Comparison of ENCODE assay signal across 21 cellular contexts in genomic region chr11:2735053-2735589, GRCh38. TPM values are rescaled to one million over a fixed set of nuclear protein-coding genes. Genes with fewer than 3 reads are reported as not detected.
A peak's percentile ranks its signal among the peaks of the same experiment; 100 is the strongest.
DNase-seq lines count a peak whose midpoint lies in the region; ATAC-seq and TF ChIP-seq lines count a peak whose summit lies in the region.
"Had no signal": no experiment of that assay in that cellular context is flagged by ENCODE, and none has a peak within 500 bp of the region (broad histone marks: within the 10 kb centered on the region; RNA-seq: fewer than 3 reads in every experiment).

No MANE protein-coding gene starts in this region.

- H3K27ac ChIP-seq in BLaER1 (no peak overlapping the region), mesenchymal stem cell (ENCODE audit: low read length, poor library complexity, severe bottlenecking) (no peak overlapping the region), osteoblast (ENCODE audit: low read depth, low read length) (no peak overlapping the region), mesendoderm (ENCODE audit: low read depth, low read length) (no peak overlapping the region)
- H3K27ac ChIP-seq: A549, C4-2B had no signal

- peak; percentile 62 for DNase-seq in H7
- DNase-seq in mesenchymal stem cell, result no peak
- peak; percentile 86 for DNase-seq in osteoblast (ENCODE audit: insufficient read length, low spot score, missing footprints)
- DNase-seq in activated naive CD8-positive, alpha-beta T cell treated with anti-CD3 and anti-CD28 coated beads, Interleukin-2, amount 50 U/mL, for 24 hours, result no peak
- DNase-seq in mesendoderm, result no peak
- DNase-seq: 8988T; ACHN; AML-193; BE2C; Caco-2; CD4-positive, CD25-positive, alpha-beta regulatory T cell; CD8-positive, alpha-beta T cell; DMS153; DND-41; HFFc6 had no signal

- no peak overlapping the region for H3K18ac ChIP-seq in mesenchymal stem cell (ENCODE audit: low read depth in 1 of 2, low read length in 2 of 2)
- H3K18ac ChIP-seq in mesendoderm (ENCODE audit: low read length), result no peak overlapping the region

- H3K36me3 Mint-ChIP-seq in activated naive CD8-positive, alpha-beta T cell treated with anti-CD3 and anti-CD28 coated beads, Interleukin-2, amount 50 U/mL, for 24 hours (ENCODE audit: low read depth), result no peaks in the 10 kb centered on the region
- H3K36me3 Mint-ChIP-seq: CD4-positive, CD25-positive, alpha-beta regulatory T cell; CD8-positive, alpha-beta T cell had no signal

- no peak for TF ChIP-seq CTCF in osteoblast (IDR thresholded peaks at IDR 0.05; ENCODE audit: extremely low read depth, low read depth, low read length)

- H3K27me3 ChIP-seq in BLaER1 (no peaks in the 10 kb centered on the region), H7 (ENCODE audit: control insufficient read depth, insufficient read depth, low read length) (peaks cover 2% of the 10 kb centered on the region), mesenchymal stem cell (ENCODE audit: control insufficient read depth in 1 of 2, insufficient read depth in 1 of 2, low read length in 2 of 2) (peaks cover 0 to 5% of the 10 kb centered on the region in 2 experiments), osteoblast (ENCODE audit: insufficient read depth, low read length) (no peaks in the 10 kb centered on the region), mesendoderm (ENCODE audit: insufficient read depth, low read length, poor library complexity) (no peaks in the 10 kb centered on the region)
- H3K27me3 ChIP-seq: BE2C had no signal

- H3K79me1 ChIP-seq in mesenchymal stem cell (replicated peaks; ENCODE audit: low read length, poor library complexity, severe bottlenecking) (no peaks in the 10 kb centered on the region), mesendoderm (ENCODE audit: low read length) (no peaks in the 10 kb centered on the region)

- H3K9me3 ChIP-seq in BLaER1, result no peaks in the 10 kb centered on the region
- no peaks in the 10 kb centered on the region for H3K9me3 ChIP-seq in mesenchymal stem cell (ENCODE audit: control insufficient read depth, low read length)
- no peaks in the 10 kb centered on the region for H3K9me3 ChIP-seq in osteoblast (ENCODE audit: low read depth, low read length)
- H3K9me3 ChIP-seq: A549, BE2C, Caco-2, HAP-1 had no signal

- H4K5ac ChIP-seq in mesendoderm (ENCODE audit: low read length), result no peak overlapping the region

- H2BK12ac ChIP-seq in mesenchymal stem cell (ENCODE audit: low read length in 2 of 2), result no peak overlapping the region

- H3K9me3 Mint-ChIP-seq in activated naive CD8-positive, alpha-beta T cell treated with anti-CD3 and anti-CD28 coated beads, Interleukin-2, amount 50 U/mL, for 24 hours, result no peaks in the 10 kb centered on the region
- H3K9me3 Mint-ChIP-seq: CD4-positive, CD25-positive, alpha-beta regulatory T cell; CD8-positive, alpha-beta T cell; GM23338; HFFc6 had no signal

- no peak for ATAC-seq in activated naive CD8-positive, alpha-beta T cell treated with anti-CD3 and anti-CD28 coated beads, Interleukin-2, amount 50 U/mL, for 24 hours
- ATAC-seq in GM19452 (IDR thresholded peaks at IDR 0.05; ENCODE audit: unreplicated experiment), result no peak
- ATAC-seq: A549; CD8-positive, alpha-beta T cell; GM23338 had no signal

- H4K91ac ChIP-seq in mesenchymal stem cell (ENCODE audit: low read length), result no peak overlapping the region

- H4K20me1 ChIP-seq in BLaER1 (no peaks in the 10 kb centered on the region), osteoblast (ENCODE audit: insufficient read depth, low read length) (no peaks in the 10 kb centered on the region)

- H4K8ac ChIP-seq in mesenchymal stem cell (ENCODE audit: low read length) (no peak overlapping the region), mesendoderm (ENCODE audit: low read depth, low read length) (no peak overlapping the region)

- H3K23ac ChIP-seq in mesenchymal stem cell (ENCODE audit: low read length in 2 of 2) (no peak overlapping the region), mesendoderm (ENCODE audit: low read length) (no peak overlapping the region)

- no peaks in the 10 kb centered on the region for H3K27me3 Mint-ChIP-seq in activated naive CD8-positive, alpha-beta T cell treated with anti-CD3 and anti-CD28 coated beads, Interleukin-2, amount 50 U/mL, for 24 hours
- H3K27me3 Mint-ChIP-seq: CD4-positive, CD25-positive, alpha-beta regulatory T cell had no signal

- 91% methylated on average over 11 of the region's 12 CpGs for WGBS in mesenchymal stem cell
- no CpG with 5 or more reads among the region's 12 CpGs for WGBS in mesendoderm (ENCODE audit: extremely low coverage, insufficient coverage, low lambda C conversion rate)

- no peak overlapping the region for H3K4me3 Mint-ChIP-seq in activated naive CD8-positive, alpha-beta T cell treated with anti-CD3 and anti-CD28 coated beads, Interleukin-2, amount 50 U/mL, for 24 hours
- H3K4me3 Mint-ChIP-seq: CD4-positive, CD25-positive, alpha-beta regulatory T cell; CD8-positive, alpha-beta T cell; GM23338; HFFc6 had no signal

- peak overlapping the region; percentile 14 for H2AK5ac ChIP-seq in mesenchymal stem cell (ENCODE audit: low read length, severe bottlenecking)
- no peak overlapping the region for H2AK5ac ChIP-seq in mesendoderm (ENCODE audit: low read length)

- H3K36me3 ChIP-seq in BLaER1, result no peaks in the 10 kb centered on the region
- H3K36me3 ChIP-seq in H7 (replicated peaks; ENCODE audit: control insufficient read depth, insufficient read depth, low read length), result no peaks in the 10 kb centered on the region
- no peaks in the 10 kb centered on the region for H3K36me3 ChIP-seq in mesenchymal stem cell (ENCODE audit: control insufficient read depth in 1 of 2, insufficient read depth in 2 of 2, low read depth in 1 of 2, low read length in 2 of 2)
- H3K36me3 ChIP-seq in osteoblast (ENCODE audit: insufficient read depth, low read length), result no peaks in the 10 kb centered on the region
- H3K36me3 ChIP-seq in mesendoderm (ENCODE audit: control insufficient read depth, insufficient read depth, low read length), result no peaks in the 10 kb centered on the region
- H3K36me3 ChIP-seq: BE2C, HAP-1 had no signal

- no peak overlapping the region for H3K4me3 ChIP-seq in BLaER1
- H3K4me3 ChIP-seq in H7 (ENCODE audit: insufficient read depth, low read depth, low read length), result no peak overlapping the region
- H3K4me3 ChIP-seq in mesenchymal stem cell (ENCODE audit: insufficient read depth in 1 of 2, low read depth in 1 of 2, low read length in 2 of 2), result no peak overlapping the region
- H3K4me3 ChIP-seq in osteoblast (ENCODE audit: insufficient read depth, low read length), result no peak overlapping the region
- H3K4me3 ChIP-seq in mesendoderm (ENCODE audit: low read length), result no peak overlapping the region
- H3K4me3 ChIP-seq: A549, GM23338, HAP-1 had no signal

- no peak overlapping the region for H3K9ac ChIP-seq in BLaER1
- no peak overlapping the region for H3K9ac ChIP-seq in mesenchymal stem cell (ENCODE audit: low read length)
- H3K9ac ChIP-seq in mesendoderm (ENCODE audit: low read length), result no peak overlapping the region

- no peak overlapping the region for H3K27ac Mint-ChIP-seq in activated naive CD8-positive, alpha-beta T cell treated with anti-CD3 and anti-CD28 coated beads, Interleukin-2, amount 50 U/mL, for 24 hours
- H3K27ac Mint-ChIP-seq: CD4-positive, CD25-positive, alpha-beta regulatory T cell; CD8-positive, alpha-beta T cell; GM23338; HFFc6 had no signal

- no peaks in the 10 kb centered on the region for H3K79me2 ChIP-seq in osteoblast (ENCODE audit: insufficient read depth, low read length)
- no peaks in the 10 kb centered on the region for H3K79me2 ChIP-seq in mesendoderm (ENCODE audit: control insufficient read depth, insufficient read depth, low read length)

- no peaks in the 10 kb centered on the region for H3K4me1 Mint-ChIP-seq in activated naive CD8-positive, alpha-beta T cell treated with anti-CD3 and anti-CD28 coated beads, Interleukin-2, amount 50 U/mL, for 24 hours
- H3K4me1 Mint-ChIP-seq: CD4-positive, CD25-positive, alpha-beta regulatory T cell; GM23338 had no signal

- H3K4me1 ChIP-seq in BLaER1 (peaks cover 86% of the 10 kb centered on the region), mesenchymal stem cell (ENCODE audit: control insufficient read depth, insufficient read depth, low read depth, low read length) (peaks cover 72% of the 10 kb centered on the region), osteoblast (ENCODE audit: insufficient read depth, low read length) (peaks cover 7% of the 10 kb centered on the region), mesendoderm (ENCODE audit: control insufficient read depth, low read depth, low read length) (no peaks in the 10 kb centered on the region)
- H3K4me1 ChIP-seq: A549, BE2C, HAP-1 had no signal

- H2BK120ac ChIP-seq in mesenchymal stem cell (ENCODE audit: low read depth, low read length) (no peak overlapping the region), mesendoderm (ENCODE audit: low read depth, low read length) (no peak overlapping the region)

- H3K4me2 ChIP-seq in BLaER1 (peak overlapping the region; percentile 79), mesenchymal stem cell (ENCODE audit: low read length, poor library complexity, severe bottlenecking) (no peak overlapping the region), osteoblast (ENCODE audit: insufficient read depth, low read length) (no peak overlapping the region), mesendoderm (ENCODE audit: low read length) (no peak overlapping the region)
- H3K4me2 ChIP-seq: A549, GM23338 had no signal

- peak overlapping the region in 1 of 2 experiments; percentile 26 for H3K14ac ChIP-seq in mesenchymal stem cell (ENCODE audit: low read length in 2 of 2)

- no peak overlapping the region for H3K56ac ChIP-seq in mesendoderm (ENCODE audit: low read length)

- H2BK5ac ChIP-seq in mesenchymal stem cell (ENCODE audit: low read depth, low read length, poor library complexity, severe bottlenecking), result no peak overlapping the region
- no peak overlapping the region for H2BK5ac ChIP-seq in mesendoderm (ENCODE audit: low read length)

- H2BK15ac ChIP-seq in mesenchymal stem cell (ENCODE audit: low read depth, poor library complexity, severe bottlenecking) (no peak overlapping the region), mesendoderm (replicated peaks; ENCODE audit: low read depth) (no peak overlapping the region)

- H2AFZ ChIP-seq in mesenchymal stem cell (ENCODE audit: low read depth, low read length) (no peak overlapping the region), osteoblast (ENCODE audit: low read length) (no peak overlapping the region)
- H2AFZ ChIP-seq: GM23338 had no signal

- H3K4ac ChIP-seq in mesenchymal stem cell (ENCODE audit: low read depth in 1 of 2, low read length in 2 of 2) (no peak overlapping the region), mesendoderm (ENCODE audit: low read depth, low read length) (no peak overlapping the region)

RNA-seq across cellular contexts. Expression of gene KCNQ1OT1, which starts 35.3 kb away (rescaled TPM):
- total RNA-seq in H7 (2014; rRNA removed; shearing (Covaris generic)), result 0.83 and 1.9 TPM in 2 replicates
- 0.08 TPM for polyA plus RNA-seq in mesenchymal stem cell (2013, experiment 1 of 2)
- 0.05 TPM for polyA plus RNA-seq in mesenchymal stem cell (2013, experiment 2 of 2)
- 5.1 and 6.2 TPM in 2 replicates for total RNA-seq in osteoblast
- 0.04 TPM for polyA plus RNA-seq in mesendoderm (2013, experiment 1 of 2)
- polyA plus RNA-seq in mesendoderm (2013, experiment 2 of 2), result 0.04 TPM

Comparison
In these comparisons a context has a peak if more than half of its experiments do, and no peak if none do; other contexts are left out.
1. DNase-seq: peak in H7 (single experiment) and osteoblast (single experiment); none in mesenchymal stem cell (single experiment), activated naive CD8-positive, alpha-beta T cell treated with anti-CD3 and anti-CD28 coated beads, Interleukin-2, amount 50 U/mL, for 24 hours (single experiment) and mesendoderm (single experiment).